Comparison of ENCODE assay signal across 17 cellular contexts in the genomic region with DNA sequence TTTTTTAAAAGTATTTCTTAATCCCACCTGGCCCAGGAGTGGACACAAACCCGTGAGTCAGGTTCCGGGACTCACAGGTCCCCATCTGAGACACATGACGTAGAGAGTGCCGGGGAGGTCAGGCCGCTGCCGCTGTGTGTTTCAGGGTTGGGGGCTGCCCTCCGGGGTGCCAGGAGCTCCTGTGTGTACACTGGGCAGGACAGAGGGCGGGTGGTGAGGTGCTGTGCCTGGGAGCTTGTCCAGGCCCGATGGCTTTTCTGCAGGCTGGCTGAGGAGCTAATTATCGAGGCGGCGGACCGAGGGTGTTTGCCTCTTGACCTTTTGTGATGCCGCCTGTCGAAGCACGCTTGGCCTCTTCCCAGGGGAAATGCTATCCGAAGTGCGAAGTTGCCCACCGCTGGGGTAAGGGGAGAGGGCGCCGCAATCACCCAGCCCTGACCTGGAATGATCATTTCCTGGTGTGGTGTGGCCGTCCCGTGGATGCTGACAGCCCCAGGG. TPM values are rescaled to one million over a fixed set of nuclear protein-coding genes. Genes with fewer than 3 reads are reported as not detected.
DNase-seq lines count a peak whose midpoint lies in the region; ATAC-seq, FAIRE-seq and TF ChIP-seq lines count a peak whose summit lies in the region.
"Had no signal": no experiment of that assay in that cellular context is flagged by ENCODE, and none has a peak within 500 bp of the region (broad histone marks: within the 10 kb centered on the region; RNA-seq: fewer than 3 reads in every experiment).

No MANE protein-coding gene starts in this region.

- H3K4me1 Mint-ChIP-seq in GM23338 (no peaks in the 10 kb centered on the region), endodermal cell (no peaks in the 10 kb centered on the region)

- no peak for FAIRE-seq in kidney (lab: Jason Lieb, UNC)

- 76 to 88% methylated on average over 5 to 23 of the region's 23 CpGs for WGBS in endodermal cell (ENCODE audit: insufficient coverage in 1 of 2, insufficient read length in 1 of 2), 2 experiments

- H3K9ac ChIP-seq in BLaER1, result no peak overlapping the region
- H3K9ac ChIP-seq in kidney (ENCODE audit: low read length in 2 of 2), result no peak overlapping the region
- no peak overlapping the region for H3K9ac ChIP-seq in endodermal cell (ENCODE audit: extremely low read depth, low read length, poor library complexity, severe bottlenecking)

- TF ChIP-seq CTCF in GM23338 (conservative IDR thresholded peaks at IDR 0.05; ENCODE audit: low read depth in 2 of 2) (no peak), kidney (IDR thresholded peaks at IDR 0.05; ENCODE audit: borderline replicate concordance, extremely low read depth, insufficient read depth) (no peak), endodermal cell (conservative IDR thresholded peaks at IDR 0.05) (no peak)

- no peaks in the 10 kb centered on the region for H4K20me1 ChIP-seq in BLaER1
- no peaks in the 10 kb centered on the region for H4K20me1 ChIP-seq in GM23338 (replicated peaks; ENCODE audit: insufficient read depth)

- H3K9me3 Mint-ChIP-seq in GM23338 (peaks cover 15% of the 10 kb centered on the region), endodermal cell (peaks cover 6% of the 10 kb centered on the region)

- H3K36me3 ChIP-seq in BLaER1, result no peaks in the 10 kb centered on the region
- no peaks in the 10 kb centered on the region for H3K36me3 ChIP-seq in GM23338 (ENCODE audit: insufficient read depth)
- no peaks in the 10 kb centered on the region for H3K36me3 ChIP-seq in kidney (ENCODE audit: control insufficient read depth in 1 of 2, insufficient read depth in 2 of 2, low read length in 2 of 2)
- H3K36me3 ChIP-seq in endodermal cell (ENCODE audit: control insufficient read depth, insufficient read depth, low read length), result no peaks in the 10 kb centered on the region

- peaks cover 16% of the 10 kb centered on the region for H3K27me3 Mint-ChIP-seq in GM23338 (ENCODE audit: insufficient read depth, low read depth, poor library complexity)
- peaks cover 15% of the 10 kb centered on the region for H3K27me3 Mint-ChIP-seq in endodermal cell (ENCODE audit: insufficient read depth)
- H3K27me3 Mint-ChIP-seq: activated CD4-positive, alpha-beta T cell treated with anti-CD3 and anti-CD28 coated beads, Interleukin-2, amount 10 ng/mL, durations not matched to agents 7 days and 5 days had no signal

- H2AFZ ChIP-seq in GM23338, result no peak overlapping the region

- peak overlapping the region; percentile 94 for H3K4me2 ChIP-seq in BLaER1
- no peak overlapping the region for H3K4me2 ChIP-seq in GM23338

- H3K4me3 ChIP-seq in BLaER1, result no peak overlapping the region
- H3K4me3 ChIP-seq in GM23338, result no peak overlapping the region
- no peak overlapping the region for H3K4me3 ChIP-seq in kidney (ENCODE audit: low read length in 2 of 2)
- H3K4me3 ChIP-seq in endodermal cell (ENCODE audit: low read length), result no peak overlapping the region
- H3K4me3 ChIP-seq: K562 had no signal

- H3K27ac Mint-ChIP-seq in GM23338 (no peak overlapping the region), endodermal cell (no peak overlapping the region)
- H3K27ac Mint-ChIP-seq: activated CD4-positive, alpha-beta T cell treated with anti-CD3 and anti-CD28 coated beads, Interleukin-2, amount 10 ng/mL, durations not matched to agents 7 days and 5 days; naive thymus-derived CD4-positive, alpha-beta T cell had no signal

- H3K4me1 ChIP-seq in BLaER1, result peaks cover 52% of the 10 kb centered on the region
- no peaks in the 10 kb centered on the region for H3K4me1 ChIP-seq in GM23338 (ENCODE audit: insufficient read depth)
- H3K4me1 ChIP-seq in kidney (ENCODE audit: control insufficient read depth in 1 of 2, insufficient read depth in 1 of 2, low read depth in 1 of 2, low read length in 2 of 2), result peaks cover 5 to 16% of the 10 kb centered on the region in 2 donors
- no peaks in the 10 kb centered on the region for H3K4me1 ChIP-seq in endodermal cell (ENCODE audit: control insufficient read depth, insufficient read depth, low read length)

- H3K9me3 ChIP-seq in BLaER1 (no peaks in the 10 kb centered on the region), kidney (ENCODE audit: control insufficient read depth in 1 of 2, low read length in 2 of 2) (no peaks in the 10 kb centered on the region), endodermal cell (ENCODE audit: control insufficient read depth, low read length) (no peaks in the 10 kb centered on the region)
- H3K9me3 ChIP-seq: psoas muscle had no signal

- intact Hi-C loops in kidney (cut with DNase I), result no loop called here
- intact Hi-C loops in posterior vena cava (cut with DNase I), result loop anchor here (2.0 to 10.0 kb wide), 3 partner anchors 173 to 303 kb away; no protein-coding TSS in a partner anchor

- no peak overlapping the region for H3K4me3 Mint-ChIP-seq in GM23338
- no peak overlapping the region for H3K4me3 Mint-ChIP-seq in endodermal cell
- H3K4me3 Mint-ChIP-seq: activated CD4-positive, alpha-beta T cell treated with anti-CD3 and anti-CD28 coated beads, Interleukin-2, amount 10 ng/mL, durations not matched to agents 7 days and 5 days had no signal

- H3K79me2 ChIP-seq in GM23338 (replicated peaks; ENCODE audit: insufficient read depth), result no peaks in the 10 kb centered on the region

- H3K36me3 Mint-ChIP-seq in GM23338 (ENCODE audit: low read depth), result peaks cover 9% of the 10 kb centered on the region
- H3K36me3 Mint-ChIP-seq in endodermal cell (ENCODE audit: low read depth), result no peaks in the 10 kb centered on the region
- H3K36me3 Mint-ChIP-seq: naive thymus-derived CD4-positive, alpha-beta T cell had no signal

- peak; percentile 31 for DNase-seq in GM23338 (ENCODE audit: low spot score)
- peak; percentile 73 for DNase-seq in kidney
- peak; percentile 81 for DNase-seq in posterior vena cava (ENCODE audit: low spot score)
- DNase-seq in endodermal cell, result no peak
- no peak for DNase-seq in stimulated activated CD4-positive, alpha-beta T cell treated with anti-CD3 and anti-CD28 coated beads, Interleukin-4, amount 100 ng/mL, for 1 hour
- no peak for DNase-seq in COLO829 (ENCODE audit: low spot score)
- DNase-seq: NCI-H2081 treated with DMSO at 0.1 percent for 48 hours, NCI-H524 treated with DMSO at 0.1 percent for 48 hours had no signal

- H3K27ac ChIP-seq in BLaER1, result no peak overlapping the region
- no peak overlapping the region for H3K27ac ChIP-seq in GM23338 (ENCODE audit: low read depth)
- H3K27ac ChIP-seq in kidney (ENCODE audit: low read depth in 2 of 2, low read length in 2 of 2), result no peak overlapping the region
- H3K27ac ChIP-seq in endodermal cell (ENCODE audit: low read depth, low read length), result no peak overlapping the region
- H3K27ac ChIP-seq: psoas muscle had no signal

- H3K27me3 ChIP-seq in BLaER1 (peaks cover 5% of the 10 kb centered on the region; the same call in 1 of the 2 replicates), GM23338 (ENCODE audit: insufficient read depth) (no peaks in the 10 kb centered on the region), endodermal cell (ENCODE audit: control insufficient read depth, insufficient read depth, low read length, poor library complexity, severe bottlenecking) (no peaks in the 10 kb centered on the region)

- ATAC-seq in GM23338, result no peak

- H3F3A ChIP-seq in GM23338 (replicated peaks; ENCODE audit: low read depth), result peaks cover 15% of the 10 kb centered on the region

- H3K9me2 ChIP-seq in GM23338 (ENCODE audit: insufficient read depth), result no peaks in the 10 kb centered on the region

TF ChIP-seq in GM23338, 12 proteins besides CTCF, POLR2A, EP300 and RAD21 (continues in another document):
- TF ChIP-seq ZNF331 (CRISPR knock-in tag; IDR thresholded peaks at IDR 0.05; ENCODE audit: low read depth) (no peak), ZNF114 (CRISPR knock-in tag; IDR thresholded peaks at IDR 0.05) (no peak), STAT1 (IDR thresholded peaks at IDR 0.05; ENCODE audit: unreplicated experiment) (no peak), EZH2phosphoT487 (IDR thresholded peaks at IDR 0.05; ENCODE audit: unreplicated experiment) (no peak), POLR2AphosphoS5 (IDR thresholded peaks at IDR 0.05; ENCODE audit: low read depth) (no peak), JUNB (IDR thresholded peaks at IDR 0.05; ENCODE audit: unreplicated experiment) (no peak), EZH2 (IDR thresholded peaks at IDR 0.05; ENCODE audit: low read depth, unreplicated experiment) (no peak), CREB1 (CRISPR knock-in tag; IDR thresholded peaks at IDR 0.05; ENCODE audit: low read depth) (no peak)
- TF ChIP-seq, protein P1, sequence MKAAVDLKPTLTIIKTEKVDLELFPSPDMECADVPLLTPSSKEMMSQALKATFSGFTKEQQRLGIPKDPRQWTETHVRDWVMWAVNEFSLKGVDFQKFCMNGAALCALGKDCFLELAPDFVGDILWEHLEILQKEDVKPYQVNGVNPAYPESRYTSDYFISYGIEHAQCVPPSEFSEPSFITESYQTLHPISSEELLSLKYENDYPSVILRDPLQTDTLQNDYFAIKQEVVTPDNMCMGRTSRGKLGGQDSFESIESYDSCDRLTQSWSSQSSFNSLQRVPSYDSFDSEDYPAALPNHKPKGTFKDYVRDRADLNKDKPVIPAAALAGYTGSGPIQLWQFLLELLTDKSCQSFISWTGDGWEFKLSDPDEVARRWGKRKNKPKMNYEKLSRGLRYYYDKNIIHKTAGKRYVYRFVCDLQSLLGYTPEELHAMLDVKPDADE (IDR thresholded peaks at IDR 0.05), result no peak

RNA-seq across cellular contexts. Expression of a gene that starts 42.1 kb away (rescaled TPM):
- not detected in 2 replicates for total RNA-seq in GM23338 (2014; rRNA removed; shearing (Covaris generic))
- polyA plus RNA-seq in GM23338 (2016; fragmentation: Nextera tagmentation; extraction: Ambion mirVana) (not detected in 2 replicates), kidney (ENCODE audit: insufficient read depth, low read depth, low replicate concordance) (not detected)
- total RNA-seq in kidney (not detected), posterior vena cava (not detected), endodermal cell (not detected)
- polyA plus RNA-seq in endodermal cell (2013, experiment 1 of 2), result not detected
- polyA plus RNA-seq in endodermal cell (2013, experiment 2 of 2), result not detected
- total RNA-seq: activated CD4-positive, alpha-beta T cell treated with anti-CD3 and anti-CD28 coated beads, Interleukin-2, amount 10 ng/mL, durations not matched to agents 7 days and 5 days; cardiac septum; K562; lung microvascular endothelial cell; naive thymus-derived CD4-positive, alpha-beta T cell; psoas muscle; subcutaneous adipose tissue had no signal
- polyA plus RNA-seq: esophagus; K562; naive thymus-derived CD4-positive, alpha-beta T cell; psoas muscle had no signal

Comparison
In these comparisons a context has a peak if more than half of its experiments do, and no peak if none do; other contexts are left out.
1. DNase-seq: peak in GM23338 (single experiment), kidney (single experiment) and posterior vena cava (single experiment); none in endodermal cell (single experiment), stimulated activated CD4-positive, alpha-beta T cell treated with anti-CD3 and anti-CD28 coated beads, Interleukin-4, amount 100 ng/mL, for 1 hour (single experiment) and COLO829 (single experiment).